ENCODE assay signal across 8 cellular contexts in the genomic region with DNA sequence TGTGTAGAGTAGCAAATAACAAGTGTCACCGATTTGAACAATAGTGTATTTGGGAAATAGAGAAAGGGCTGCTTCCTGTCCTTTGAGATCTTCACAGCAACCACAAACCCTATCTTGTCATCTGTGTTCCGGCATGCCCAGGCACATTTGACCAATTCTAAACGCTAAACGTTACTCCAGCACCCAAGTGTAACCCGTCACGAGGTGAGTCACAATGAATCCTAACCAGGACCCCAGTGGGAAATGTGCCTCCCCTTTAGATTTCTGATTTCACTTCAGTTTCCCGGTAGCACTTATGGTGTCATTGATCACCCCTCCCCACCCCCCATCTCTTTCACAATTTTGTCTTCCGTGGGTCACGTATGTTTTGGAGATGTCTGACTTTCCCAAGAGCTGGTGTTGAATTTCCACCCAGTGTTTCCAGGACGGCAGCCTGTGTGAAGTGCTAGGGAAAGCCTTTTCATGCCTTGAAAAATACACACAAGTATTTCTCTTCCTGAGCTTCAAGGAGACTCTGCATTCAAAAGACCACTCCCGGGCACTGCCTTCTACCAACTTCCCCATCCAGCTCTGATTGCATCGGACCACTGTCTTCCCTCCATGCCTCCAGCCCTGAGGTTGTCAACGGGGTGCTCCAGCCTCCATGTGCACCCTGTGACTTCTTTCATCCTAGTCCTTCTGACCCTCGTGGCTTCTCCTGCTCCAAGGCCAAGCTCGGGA. TPM values are rescaled to one million over a fixed set of nuclear protein-coding genes. Genes with fewer than 3 reads are reported as not detected.
A peak's percentile ranks its signal among the peaks of the same experiment; 100 is the strongest.
DNase-seq lines count a peak whose midpoint lies in the region; ATAC-seq, FAIRE-seq and TF ChIP-seq lines count a peak whose summit lies in the region.

No MANE protein-coding gene starts in this region.

- H3K4me2 ChIP-seq in PC-3 (ENCODE audit: low read length) = no peak overlapping the region

- BruUV-seq in PC-3 (replicated peaks; lab: Mats Ljungman, UMichigan) = no TSS peak

- H3K9ac ChIP-seq in PC-3 (ENCODE audit: low read length) = no peak overlapping the region

- no peaks in the 10 kb centered on the region for H3K79me2 ChIP-seq in PC-3 (ENCODE audit: low read length)

- H3K27me3 ChIP-seq in PC-3 (ENCODE audit: low read length) = no peaks in the 10 kb centered on the region

- intact Hi-C loops in PC-3 (cut with micrococcal nuclease) = no loop called here

- H4K20me1 ChIP-seq in PC-3 (ENCODE audit: low read length) = no peaks in the 10 kb centered on the region

- CTCF ChIA-PET in PC-3 (lab: Charles Lee) = no interaction called here

- no peak for TF ChIP-seq CTCF in GM12875 (IDR thresholded peaks at IDR 0.05; ENCODE audit: borderline replicate concordance, insufficient read depth, low read depth, low read length)
- no peak for TF ChIP-seq CTCF in PC-3 (conservative IDR thresholded peaks at IDR 0.05; ENCODE audit: low read depth, low read length)

- H3K27ac ChIP-seq in PC-3 (ENCODE audit: low read length) = no peak overlapping the region

- ATAC-seq in HG02798 (IDR thresholded peaks at IDR 0.05; ENCODE audit: poor library complexity, unreplicated experiment) (peak; percentile 63), PC-3 (no peak)

- no peaks in the 10 kb centered on the region for H3K36me3 ChIP-seq in PC-3 (ENCODE audit: low read depth, low read length)

- no peak for FAIRE-seq in HTR-8/SVneo (lab: Jason Lieb, UNC)

- no peaks in the 10 kb centered on the region for H3F3A ChIP-seq in PC-3 (ENCODE audit: low read length, unreplicated experiment)

- POLR2A ChIA-PET in PC-3 (lab: Charles Lee; ENCODE audit: unreplicated experiment) = no interaction called here

- H3K4me3 ChIP-seq in GM12875 (ENCODE audit: low read depth, low read length) (peak overlapping the region; percentile 15), PC-3 (ENCODE audit: low read length) (no peak overlapping the region)

- H3K9me2 ChIP-seq in PC-3 (replicated peaks; ENCODE audit: low read length) = no peaks in the 10 kb centered on the region; the same call in 1 of the 2 replicates

- no peaks in the 10 kb centered on the region for H3K4me1 ChIP-seq in PC-3 (ENCODE audit: insufficient read depth, low read length)

- H3K9me3 ChIP-seq in PC-3 (ENCODE audit: low read length) = 0 out of 2 replicates have a peak, but pooled peaks cover 6% of the 10 kb centered on the region

- DNase-seq in SW480 (ENCODE audit: low spot score) (peak; percentile 59), mesenteric fat pad (ENCODE audit: low spot score) (peak; percentile 28), HTR-8/SVneo (ENCODE audit: insufficient read length, low spot score) (no peak), DMS79 (lab: John Stamatoyannopoulos, UW) (no peak), DMS114 treated with DMSO at 0.1 percent for 48 hours (lab: John Stamatoyannopoulos, UW; ENCODE audit: unreplicated experiment) (no peak), PC-3 (no peak)

- no peak overlapping the region for H2AFZ ChIP-seq in PC-3 (ENCODE audit: low read length)

RNA-seq across cellular contexts. Expression of a gene that starts 10.5 kb away (rescaled TPM):
- total RNA-seq in mesenteric fat pad (50.9 TPM), PC-3 (2014; rRNA removed) (74.9 and 75.9 TPM in 2 replicates)

RNA-seq across cellular contexts. Expression of a gene that starts 30.1 kb away (rescaled TPM):
- total RNA-seq in mesenteric fat pad = 59.9 TPM
- total RNA-seq in PC-3 (2014; rRNA removed) = 64.3 and 83.5 TPM in 2 replicates

Comparison
In these comparisons a context has a peak if more than half of its experiments do, and no peak if none do; other contexts are left out.
1. DNase-seq: peak in SW480 (single experiment) and mesenteric fat pad (single experiment); none in HTR-8/SVneo (single experiment), DMS79 (single experiment), DMS114 treated with DMSO at 0.1 percent for 48 hours (single experiment) and PC-3 (single experiment).